In the genomic region with DNA sequence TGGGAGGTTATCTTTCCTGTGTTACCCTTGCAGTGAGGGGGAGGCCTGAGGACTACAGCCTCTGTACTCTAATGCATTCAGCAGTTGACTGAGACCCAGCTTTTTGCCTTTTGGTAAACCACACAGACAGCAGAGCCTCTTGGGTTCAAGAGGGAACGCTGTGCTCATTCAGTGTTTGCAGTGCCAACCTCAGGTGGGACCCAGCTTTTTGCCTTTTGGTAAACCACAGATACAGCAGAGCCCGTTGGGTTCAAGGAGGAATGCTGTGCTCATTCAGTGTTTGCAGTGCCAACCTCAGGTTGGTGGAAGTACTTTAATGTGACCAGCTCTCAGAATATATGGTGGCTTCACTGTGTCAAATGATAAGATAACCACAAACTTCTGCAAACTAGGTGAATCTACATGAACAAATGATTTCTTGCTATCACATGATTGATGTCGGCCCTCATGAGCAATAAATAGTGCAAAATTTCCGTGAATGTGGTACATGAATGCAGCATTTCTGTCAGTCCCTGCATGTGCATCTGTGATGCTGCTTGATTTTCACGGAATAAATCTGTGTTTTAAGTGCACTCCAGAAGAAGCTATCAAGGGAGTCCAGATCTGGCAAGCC, we compare ENCODE assay signal across 8 cellular contexts. TPM values are rescaled to one million over a fixed set of nuclear protein-coding genes. Genes with fewer than 3 reads are reported as not detected.
DNase-seq lines count a peak whose midpoint lies in the region; ATAC-seq and TF ChIP-seq lines count a peak whose summit lies in the region.

No MANE protein-coding gene starts in this region.

- no peaks in the 10 kb centered on the region for H3F3A ChIP-seq in GM23248 (ENCODE audit: insufficient read depth)

- in situ Hi-C loops in GM23248 (cut with MboI) = no loop called here

- 33 to 48% methylated on average over 5 of the region's 5 CpGs for WGBS in GM23248 (ENCODE audit: low coverage in 1 of 2, low lambda C conversion rate in 2 of 2, missing lambda C conversion rate in 2 of 2), 2 experiments

- H3K27ac ChIP-seq in rectal smooth muscle tissue (ENCODE audit: low read depth, low read length) (no peak overlapping the region), GM23248 (no peak overlapping the region)

- peak overlapping the region; percentile 98 for H3K27ac Mint-ChIP-seq in activated naive CD8-positive, alpha-beta T cell treated with anti-CD3 and anti-CD28 coated beads for 36 hours
- H3K27ac Mint-ChIP-seq in chondrocyte (ENCODE audit: unreplicated experiment) = no peak overlapping the region

- no peak for TF ChIP-seq CTCF in chondrocyte (IDR thresholded peaks at IDR 0.05)

- intact Hi-C loops in posterior vena cava (cut with DNase I) = no loop called here

- no peaks in the 10 kb centered on the region for H3K27me3 ChIP-seq in rectal smooth muscle tissue (ENCODE audit: control insufficient read depth, insufficient read depth, low read length)
- peaks cover 49% of the 10 kb centered on the region for H3K27me3 ChIP-seq in GM23248 (replicated peaks; ENCODE audit: insufficient read depth)

- H2AFZ ChIP-seq in GM23248 = no peak overlapping the region

- H3K4me1 ChIP-seq in rectal smooth muscle tissue (ENCODE audit: control insufficient read depth, insufficient read depth, low read length) = no peaks in the 10 kb centered on the region
- H3K4me1 ChIP-seq in GM23248 (ENCODE audit: insufficient read depth) = 0 out of 2 replicates have a peak, but pooled peaks cover 5% of the 10 kb centered on the region

- H3K9ac ChIP-seq in rectal smooth muscle tissue (ENCODE audit: low read length) (no peak overlapping the region), GM23248 (no peak overlapping the region)

- no peaks in the 10 kb centered on the region for H3K36me3 ChIP-seq in rectal smooth muscle tissue (ENCODE audit: control insufficient read depth, insufficient read depth, low read length)
- no peaks in the 10 kb centered on the region for H3K36me3 ChIP-seq in GM23248 (ENCODE audit: low read depth)

- no peaks in the 10 kb centered on the region for H3K27me3 Mint-ChIP-seq in activated naive CD8-positive, alpha-beta T cell treated with anti-CD3 and anti-CD28 coated beads for 36 hours
- peaks cover 3% of the 10 kb centered on the region for H3K27me3 Mint-ChIP-seq in chondrocyte (ENCODE audit: low read depth)

- no peaks in the 10 kb centered on the region for H3K9me2 ChIP-seq in GM23248 (ENCODE audit: insufficient read depth)

- peaks cover 51% of the 10 kb centered on the region for H3K4me1 Mint-ChIP-seq in activated naive CD8-positive, alpha-beta T cell treated with anti-CD3 and anti-CD28 coated beads for 36 hours
- H3K4me1 Mint-ChIP-seq in chondrocyte (ENCODE audit: low read depth) = peaks cover 10% of the 10 kb centered on the region

- H3K79me2 ChIP-seq in GM23248 (ENCODE audit: insufficient read depth) = no peaks in the 10 kb centered on the region

- ATAC-seq in GM18520 (IDR thresholded peaks at IDR 0.05; ENCODE audit: unreplicated experiment) (peak; percentile 22), HG03196 (IDR thresholded peaks at IDR 0.05; ENCODE audit: unreplicated experiment) (peak; percentile 27)

- H4K20me1 ChIP-seq in GM23248 (ENCODE audit: insufficient read depth) = no peaks in the 10 kb centered on the region

- DNase-seq in activated naive CD8-positive, alpha-beta T cell treated with anti-CD3 and anti-CD28 coated beads for 36 hours = no peak
- DNase-seq in chondrocyte (ENCODE audit: low spot score) (no peak), posterior vena cava (ENCODE audit: low spot score) (no peak), GM23248 (no peak), retina (no peak)

- H3K9me3 ChIP-seq in GM23248 (ENCODE audit: low read depth) = no peaks in the 10 kb centered on the region

- H3K4me3 ChIP-seq in rectal smooth muscle tissue (ENCODE audit: low read length) = peak overlapping the region; percentile 72
- no peak overlapping the region for H3K4me3 ChIP-seq in GM23248

- peaks cover 7% of the 10 kb centered on the region for H3K36me3 Mint-ChIP-seq in activated naive CD8-positive, alpha-beta T cell treated with anti-CD3 and anti-CD28 coated beads for 36 hours
- no peaks in the 10 kb centered on the region for H3K36me3 Mint-ChIP-seq in chondrocyte (ENCODE audit: low read depth)

- H3K9me3 Mint-ChIP-seq in activated naive CD8-positive, alpha-beta T cell treated with anti-CD3 and anti-CD28 coated beads for 36 hours = peaks cover 2% of the 10 kb centered on the region
- H3K9me3 Mint-ChIP-seq in chondrocyte (ENCODE audit: low read depth) = no peaks in the 10 kb centered on the region

- peak overlapping the region; percentile 95 for H3K4me3 Mint-ChIP-seq in activated naive CD8-positive, alpha-beta T cell treated with anti-CD3 and anti-CD28 coated beads for 36 hours
- no peak overlapping the region for H3K4me3 Mint-ChIP-seq in chondrocyte (ENCODE audit: unreplicated experiment)

- no peak overlapping the region for H3K4me2 ChIP-seq in GM23248 (ENCODE audit: unreplicated experiment)

RNA-seq across cellular contexts. Expression of a gene that starts 1.7 kb away (rescaled TPM):
- total RNA-seq in activated naive CD8-positive, alpha-beta T cell treated with anti-CD3 and anti-CD28 coated beads for 36 hours = 10 to 100 TPM; 30.3 to 30.6 TPM
- total RNA-seq in chondrocyte (2.9 to 10.2 TPM (median 3.0 TPM) in 3 replicates), posterior vena cava (10 to 100 TPM; 12.9 to 15.0 TPM)
- not detected in 2 replicates for total RNA-seq in GM23248 (2014; rRNA removed; shearing (Covaris generic))
- 0.11 TPM in 1 of 2 replicates, not detected in the other for polyA plus RNA-seq in GM23248 (2016; fragmentation: Nextera tagmentation; extraction: Ambion mirVana)
